In the genomic region with DNA sequence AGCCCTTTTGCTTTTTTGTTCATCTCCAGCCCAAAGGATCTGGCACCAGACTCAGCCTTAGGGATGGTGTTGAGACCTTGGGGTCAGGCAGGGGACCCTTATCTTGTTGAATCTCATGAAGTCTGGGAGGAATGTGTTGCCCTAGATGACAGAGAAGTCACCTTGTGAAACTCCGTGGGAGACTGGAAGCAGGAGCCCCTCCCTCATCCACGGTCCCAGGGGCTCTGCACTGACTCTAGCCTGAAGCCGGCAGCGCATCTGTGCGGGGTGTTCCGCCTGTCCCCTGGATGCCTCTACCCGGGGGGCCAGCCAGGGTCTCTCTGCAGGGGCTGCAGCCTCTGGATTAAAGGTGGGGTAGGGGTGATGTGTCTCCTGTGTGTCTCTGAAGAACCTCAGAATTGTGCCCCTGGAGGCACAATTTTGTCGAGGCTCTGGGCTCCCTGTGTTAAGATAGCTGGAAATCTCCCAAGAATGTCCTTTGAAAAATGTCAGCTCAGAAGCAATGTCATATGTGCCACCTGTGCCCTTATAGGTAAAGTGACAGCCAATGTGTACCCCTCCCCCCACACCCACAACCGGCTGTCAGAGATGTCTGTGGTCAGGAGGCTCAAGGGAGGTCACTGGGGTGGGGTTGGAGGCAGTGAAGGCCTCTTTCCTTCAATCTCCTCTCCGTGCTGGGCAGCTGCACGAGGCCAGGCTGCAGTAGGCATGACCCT, we compare ENCODE assay signal across 3 cellular contexts.
TF ChIP-seq lines count a peak whose summit lies in the region.

No MANE protein-coding gene starts in this region.

TF ChIP-seq in HepG2, 621 proteins besides CTCF, POLR2A, EP300 and RAD21 (continues in another document):
- no peak for TF ChIP-seq NCOA5 (CRISPR knock-in tag; IDR thresholded peaks at IDR 0.05)
- TF ChIP-seq, protein P1, sequence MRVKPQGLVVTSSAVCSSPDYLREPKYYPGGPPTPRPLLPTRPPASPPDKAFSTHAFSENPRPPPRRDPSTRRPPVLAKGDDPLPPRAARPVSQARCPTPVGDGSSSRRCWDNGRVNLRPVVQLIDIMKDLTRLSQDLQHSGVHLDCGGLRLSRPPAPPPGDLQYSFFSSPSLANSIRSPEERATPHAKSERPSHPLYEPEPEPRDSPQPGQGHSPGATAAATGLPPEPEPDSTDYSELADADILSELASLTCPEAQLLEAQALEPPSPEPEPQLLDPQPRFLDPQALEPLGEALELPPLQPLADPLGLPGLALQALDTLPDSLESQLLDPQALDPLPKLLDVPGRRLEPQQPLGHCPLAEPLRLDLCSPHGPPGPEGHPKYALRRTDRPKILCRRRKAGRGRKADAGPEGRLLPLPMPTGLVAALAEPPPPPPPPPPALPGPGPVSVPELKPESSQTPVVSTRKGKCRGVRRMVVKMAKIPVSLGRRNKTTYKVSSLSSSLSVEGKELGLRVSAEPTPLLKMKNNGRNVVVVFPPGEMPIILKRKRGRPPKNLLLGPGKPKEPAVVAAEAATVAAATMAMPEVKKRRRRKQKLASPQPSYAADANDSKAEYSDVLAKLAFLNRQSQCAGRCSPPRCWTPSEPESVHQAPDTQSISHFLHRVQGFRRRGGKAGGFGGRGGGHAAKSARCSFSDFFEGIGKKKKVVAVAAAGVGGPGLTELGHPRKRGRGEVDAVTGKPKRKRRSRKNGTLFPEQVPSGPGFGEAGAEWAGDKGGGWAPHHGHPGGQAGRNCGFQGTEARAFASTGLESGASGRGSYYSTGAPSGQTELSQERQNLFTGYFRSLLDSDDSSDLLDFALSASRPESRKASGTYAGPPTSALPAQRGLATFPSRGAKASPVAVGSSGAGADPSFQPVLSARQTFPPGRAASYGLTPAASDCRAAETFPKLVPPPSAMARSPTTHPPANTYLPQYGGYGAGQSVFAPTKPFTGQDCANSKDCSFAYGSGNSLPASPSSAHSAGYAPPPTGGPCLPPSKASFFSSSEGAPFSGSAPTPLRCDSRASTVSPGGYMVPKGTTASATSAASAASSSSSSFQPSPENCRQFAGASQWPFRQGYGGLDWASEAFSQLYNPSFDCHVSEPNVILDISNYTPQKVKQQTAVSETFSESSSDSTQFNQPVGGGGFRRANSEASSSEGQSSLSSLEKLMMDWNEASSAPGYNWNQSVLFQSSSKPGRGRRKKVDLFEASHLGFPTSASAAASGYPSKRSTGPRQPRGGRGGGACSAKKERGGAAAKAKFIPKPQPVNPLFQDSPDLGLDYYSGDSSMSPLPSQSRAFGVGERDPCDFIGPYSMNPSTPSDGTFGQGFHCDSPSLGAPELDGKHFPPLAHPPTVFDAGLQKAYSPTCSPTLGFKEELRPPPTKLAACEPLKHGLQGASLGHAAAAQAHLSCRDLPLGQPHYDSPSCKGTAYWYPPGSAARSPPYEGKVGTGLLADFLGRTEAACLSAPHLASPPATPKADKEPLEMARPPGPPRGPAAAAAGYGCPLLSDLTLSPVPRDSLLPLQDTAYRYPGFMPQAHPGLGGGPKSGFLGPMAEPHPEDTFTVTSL (CRISPR knock-in tag; IDR thresholded peaks at IDR 0.05; ENCODE audit: borderline replicate concordance), result no peak
- TF ChIP-seq, protein P2, sequence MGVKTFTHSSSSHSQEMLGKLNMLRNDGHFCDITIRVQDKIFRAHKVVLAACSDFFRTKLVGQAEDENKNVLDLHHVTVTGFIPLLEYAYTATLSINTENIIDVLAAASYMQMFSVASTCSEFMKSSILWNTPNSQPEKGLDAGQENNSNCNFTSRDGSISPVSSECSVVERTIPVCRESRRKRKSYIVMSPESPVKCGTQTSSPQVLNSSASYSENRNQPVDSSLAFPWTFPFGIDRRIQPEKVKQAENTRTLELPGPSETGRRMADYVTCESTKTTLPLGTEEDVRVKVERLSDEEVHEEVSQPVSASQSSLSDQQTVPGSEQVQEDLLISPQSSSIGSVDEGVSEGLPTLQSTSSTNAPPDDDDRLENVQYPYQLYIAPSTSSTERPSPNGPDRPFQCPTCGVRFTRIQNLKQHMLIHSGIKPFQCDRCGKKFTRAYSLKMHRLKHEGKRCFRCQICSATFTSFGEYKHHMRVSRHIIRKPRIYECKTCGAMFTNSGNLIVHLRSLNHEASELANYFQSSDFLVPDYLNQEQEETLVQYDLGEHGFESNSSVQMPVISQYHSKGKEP (CRISPR knock-in tag; IDR thresholded peaks at IDR 0.05), result no peak

TF ChIP-seq in H1, 55 proteins besides CTCF, POLR2A, EP300 and RAD21:
- no peak for TF ChIP-seq PHF8 (conservative IDR thresholded peaks at IDR 0.05; ENCODE audit: low read depth, low read length)
- TF ChIP-seq SIX5 (IDR thresholded peaks at IDR 0.05; ENCODE audit: low read depth, low read length), result no peak
- no peak for TF ChIP-seq CBX8 (IDR thresholded peaks at IDR 0.05; ENCODE audit: borderline replicate concordance, low read depth, low read length)
- TF ChIP-seq ASH2L (IDR thresholded peaks at IDR 0.05; ENCODE audit: low read length), result no peak
- TF ChIP-seq CHD2 (IDR thresholded peaks at IDR 0.05; ENCODE audit: low read length), result no peak
- TF ChIP-seq, protein P3, sequence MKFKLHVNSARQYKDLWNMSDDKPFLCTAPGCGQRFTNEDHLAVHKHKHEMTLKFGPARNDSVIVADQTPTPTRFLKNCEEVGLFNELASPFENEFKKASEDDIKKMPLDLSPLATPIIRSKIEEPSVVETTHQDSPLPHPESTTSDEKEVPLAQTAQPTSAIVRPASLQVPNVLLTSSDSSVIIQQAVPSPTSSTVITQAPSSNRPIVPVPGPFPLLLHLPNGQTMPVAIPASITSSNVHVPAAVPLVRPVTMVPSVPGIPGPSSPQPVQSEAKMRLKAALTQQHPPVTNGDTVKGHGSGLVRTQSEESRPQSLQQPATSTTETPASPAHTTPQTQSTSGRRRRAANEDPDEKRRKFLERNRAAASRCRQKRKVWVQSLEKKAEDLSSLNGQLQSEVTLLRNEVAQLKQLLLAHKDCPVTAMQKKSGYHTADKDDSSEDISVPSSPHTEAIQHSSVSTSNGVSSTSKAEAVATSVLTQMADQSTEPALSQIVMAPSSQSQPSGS (IDR thresholded peaks at IDR 0.05; ENCODE audit: low read length), result no peak
- no peak for TF ChIP-seq YY1 (IDR thresholded peaks at IDR 0.05; ENCODE audit: low read depth, low read length)

TF ChIP-seq in neural cell, 6 proteins besides CTCF, POLR2A, EP300 and RAD21:
- TF ChIP-seq MXI1 (conservative IDR thresholded peaks at IDR 0.05; ENCODE audit: poor library complexity, severe bottlenecking) (no peak), POLR2AphosphoS5 (IDR thresholded peaks at IDR 0.05) (no peak), SMC3 (conservative IDR thresholded peaks at IDR 0.05; ENCODE audit: poor library complexity) (no peak), TAF1 (IDR thresholded peaks at IDR 0.05; ENCODE audit: low read depth) (no peak), EZH2 (IDR thresholded peaks at IDR 0.05; ENCODE audit: borderline replicate concordance, insufficient read depth, low read length, poor library complexity, severe bottlenecking) (no peak)
- TF ChIP-seq, protein P4, sequence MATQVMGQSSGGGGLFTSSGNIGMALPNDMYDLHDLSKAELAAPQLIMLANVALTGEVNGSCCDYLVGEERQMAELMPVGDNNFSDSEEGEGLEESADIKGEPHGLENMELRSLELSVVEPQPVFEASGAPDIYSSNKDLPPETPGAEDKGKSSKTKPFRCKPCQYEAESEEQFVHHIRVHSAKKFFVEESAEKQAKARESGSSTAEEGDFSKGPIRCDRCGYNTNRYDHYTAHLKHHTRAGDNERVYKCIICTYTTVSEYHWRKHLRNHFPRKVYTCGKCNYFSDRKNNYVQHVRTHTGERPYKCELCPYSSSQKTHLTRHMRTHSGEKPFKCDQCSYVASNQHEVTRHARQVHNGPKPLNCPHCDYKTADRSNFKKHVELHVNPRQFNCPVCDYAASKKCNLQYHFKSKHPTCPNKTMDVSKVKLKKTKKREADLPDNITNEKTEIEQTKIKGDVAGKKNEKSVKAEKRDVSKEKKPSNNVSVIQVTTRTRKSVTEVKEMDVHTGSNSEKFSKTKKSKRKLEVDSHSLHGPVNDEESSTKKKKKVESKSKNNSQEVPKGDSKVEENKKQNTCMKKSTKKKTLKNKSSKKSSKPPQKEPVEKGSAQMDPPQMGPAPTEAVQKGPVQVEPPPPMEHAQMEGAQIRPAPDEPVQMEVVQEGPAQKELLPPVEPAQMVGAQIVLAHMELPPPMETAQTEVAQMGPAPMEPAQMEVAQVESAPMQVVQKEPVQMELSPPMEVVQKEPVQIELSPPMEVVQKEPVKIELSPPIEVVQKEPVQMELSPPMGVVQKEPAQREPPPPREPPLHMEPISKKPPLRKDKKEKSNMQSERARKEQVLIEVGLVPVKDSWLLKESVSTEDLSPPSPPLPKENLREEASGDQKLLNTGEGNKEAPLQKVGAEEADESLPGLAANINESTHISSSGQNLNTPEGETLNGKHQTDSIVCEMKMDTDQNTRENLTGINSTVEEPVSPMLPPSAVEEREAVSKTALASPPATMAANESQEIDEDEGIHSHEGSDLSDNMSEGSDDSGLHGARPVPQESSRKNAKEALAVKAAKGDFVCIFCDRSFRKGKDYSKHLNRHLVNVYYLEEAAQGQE (IDR thresholded peaks at IDR 0.05; ENCODE audit: borderline replicate concordance), result no peak
